ENCODE assay signal across 7 cellular contexts in genomic region chr6:169117663-169118062, GRCh38.
"Had no signal": no experiment of that assay in that cellular context is flagged by ENCODE, and none has a peak within 500 bp of the region (broad histone marks: within the 10 kb centered on the region; RNA-seq: fewer than 3 reads in every experiment).

No MANE protein-coding gene starts in this region.

- DNase-seq: GM23248, GOT3, H7, HFFc6 had no signal

- H3K36me3 Mint-ChIP-seq: IgD-negative memory B cell had no signal

- H3K27ac Mint-ChIP-seq: HFFc6 had no signal

- ATAC-seq: HCT116, HepG2 had no signal

- H3K4me3 Mint-ChIP-seq: HFFc6, IgD-negative memory B cell had no signal

- H3K9me3 Mint-ChIP-seq: HFFc6 had no signal

- H3K27me3 Mint-ChIP-seq: IgD-negative memory B cell had no signal
